ENCODE assay signal across 14 cellular contexts in the genomic region with DNA sequence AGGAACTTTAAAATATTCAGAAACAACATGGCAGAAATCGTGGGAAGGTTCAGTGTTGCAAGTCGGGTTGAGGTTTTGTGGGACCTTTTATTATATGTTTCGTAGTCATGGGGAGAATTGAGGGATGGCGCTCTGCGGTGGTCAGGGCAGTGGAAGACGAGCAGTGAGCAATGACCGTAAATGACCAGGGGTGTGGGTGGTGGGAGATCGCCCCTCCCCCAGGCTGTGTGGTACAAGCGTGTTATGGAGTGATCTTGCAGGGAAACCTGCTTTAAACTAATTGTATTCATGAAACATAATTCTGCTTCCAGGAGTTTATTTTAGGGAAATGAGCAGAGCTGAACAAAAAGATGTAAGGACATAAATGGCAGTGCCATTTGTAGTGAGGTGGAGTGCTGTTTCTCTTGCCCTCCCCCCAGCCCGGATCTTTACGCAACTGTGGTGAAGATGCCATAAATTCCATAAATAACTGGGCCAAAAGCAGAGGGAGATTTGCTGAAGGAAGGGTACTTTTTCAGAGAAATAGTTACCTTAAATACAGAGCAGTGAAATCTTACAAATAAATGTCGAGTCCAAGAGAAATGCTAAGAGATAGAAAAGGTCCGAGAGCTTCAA.
A peak's percentile ranks its signal among the peaks of the same experiment; 100 is the strongest.
DNase-seq lines count a peak whose midpoint lies in the region; ATAC-seq and TF ChIP-seq lines count a peak whose summit lies in the region.
"Had no signal": no experiment of that assay in that cellular context is flagged by ENCODE, and none has a peak within 500 bp of the region (broad histone marks: within the 10 kb centered on the region; RNA-seq: fewer than 3 reads in every experiment).

No MANE protein-coding gene starts in this region.

- H3K4me3 ChIP-seq in AG04449 (ENCODE audit: low read depth, low read length) (no peak overlapping the region), adipocyte (ENCODE audit: low read length) (peak overlapping the region; percentile 37)
- H3K4me3 ChIP-seq: BLaER1, lung had no signal

- no peaks in the 10 kb centered on the region for H3K9me3 ChIP-seq in adipocyte (ENCODE audit: control insufficient read depth, low read length)

- TF ChIP-seq CTCF in AG04449 (IDR thresholded peaks at IDR 0.05; ENCODE audit: insufficient read depth, low read length, missing control alignments): no peak

- H3K27me3 ChIP-seq in adipocyte (replicated peaks; ENCODE audit: control insufficient read depth, insufficient read depth, low read length): no peaks in the 10 kb centered on the region
- H3K27me3 ChIP-seq: BLaER1 had no signal

- peak; percentile 16 for DNase-seq in AG04449 (ENCODE audit: low read depth, low spot score)
- peak; percentile 38 for DNase-seq in HuH-7 (ENCODE audit: low spot score)
- peak; percentile 78 for DNase-seq in adipocyte (ENCODE audit: low read depth)
- DNase-seq in kidney tubule cell (ENCODE audit: low spot score): peak; percentile 23
- no peak for DNase-seq in globus pallidus (ENCODE audit: low spot score)
- no peak for DNase-seq in activated effector memory CD4-positive, alpha-beta T cell treated with Interleukin-2 at 50 U/mL for 16 hours
- DNase-seq: activated CD4-positive, alpha-beta T cell treated with anti-CD3 and anti-CD28 coated beads, Interleukin-2, amount 50 U/mL, for 48 hours; activated naive CD8-positive, alpha-beta T cell treated with anti-CD3 and anti-CD28 coated beads, Interleukin-2, amount 50 U/mL, for 24 hours; NCI-H1694 had no signal

- POLR2A ChIA-PET in AG04449 (lab: Yijun Ruan, JAX): no interaction called here

- peaks cover 17% of the 10 kb centered on the region for H3K4me1 ChIP-seq in adipocyte (ENCODE audit: control insufficient read depth, insufficient read depth, low read length)
- H3K4me1 ChIP-seq: BLaER1 had no signal

- CTCF ChIA-PET in AG04449 (lab: Yijun Ruan, JAX): interaction anchor here (0.9 to 1.1 kb wide), 2 partner anchors 23 to 32 kb away, joined by 3 read pairs; no protein-coding TSS in a partner anchor

- ATAC-seq in GM21529 (IDR thresholded peaks at IDR 0.05; ENCODE audit: unreplicated experiment) (no peak), GM18498 (IDR thresholded peaks at IDR 0.05; ENCODE audit: unreplicated experiment) (no peak)
- ATAC-seq: activated naive CD8-positive, alpha-beta T cell treated with anti-CD3 and anti-CD28 coated beads, Interleukin-2, amount 50 U/mL, for 24 hours; stimulated activated memory B cell treated with anti-CD40 and anti-IgM and Interleukin-4, amounts not matched to agents 10 μg/mL and 1 μg/mL and 100 μg/mL, for 72 hours had no signal

- peak overlapping the region; percentile 58 for H3K9ac ChIP-seq in adipocyte (ENCODE audit: low read length)
- H3K9ac ChIP-seq: BLaER1 had no signal

- peaks cover 17% of the 10 kb centered on the region for H3K36me3 ChIP-seq in adipocyte (ENCODE audit: control insufficient read depth, insufficient read depth, low read length, severe bottlenecking)
- H3K36me3 ChIP-seq: BLaER1 had no signal

Comparison
In these comparisons a context has a peak if more than half of its experiments do, and no peak if none do; other contexts are left out.
1. DNase-seq: peak in AG04449 (single experiment), HuH-7 (single experiment), adipocyte (single experiment) and kidney tubule cell (single experiment); none in globus pallidus (single experiment) and activated effector memory CD4-positive, alpha-beta T cell treated with Interleukin-2 at 50 U/mL for 16 hours (single experiment).